Comparison of ENCODE assay signal across 25 cellular contexts in genomic region chr13:95327190-95327589, GRCh38.
"Had no signal": no experiment of that assay in that cellular context is flagged by ENCODE, and none has a peak within 500 bp of the region (broad histone marks: within the 10 kb centered on the region; RNA-seq: fewer than 3 reads in every experiment).

No MANE protein-coding gene starts in this region.

- ATAC-seq: esophagus mucosa; gastroesophageal sphincter; left lung; naive thymus-derived CD4-positive, alpha-beta T cell; stimulated activated memory B cell treated with anti-CD40 and anti-IgM and Interleukin-4, amounts not matched to agents 10 μg/mL and 1 μg/mL and 100 μg/mL, for 72 hours; stimulated activated naive CD8-positive, alpha-beta T cell treated with anti-CD3 and anti-CD28 coated beads, Interleukin-15, Interleukin-2, amounts not matched to agents 100 U/mL and 50 U/mL, for 24 hours; upper lobe of right lung had no signal

- H3K4me3 ChIP-seq: gastroesophageal sphincter, heart left ventricle, hepatocyte, left lung, ovary, skin epidermis, spleen, thoracic aorta, tibial nerve, upper lobe of right lung, uterus had no signal

- H3K27me3 ChIP-seq: gastroesophageal sphincter, heart left ventricle, hepatocyte, left lung, ovary, spleen, tibial nerve, upper lobe of right lung, uterus had no signal

- H3K36me3 ChIP-seq: gastroesophageal sphincter, heart left ventricle, left lung, ovary, spleen, thoracic aorta, tibial nerve, upper lobe of right lung, uterus had no signal

- H3K9me3 ChIP-seq: gastroesophageal sphincter, heart left ventricle, left lung, ovary, spleen, thoracic aorta, tibial nerve, upper lobe of right lung, uterus had no signal

- DNase-seq: effector CD8-positive, alpha-beta T cell; endodermal cell; foreskin fibroblast; kidney; left lung; mesendoderm; midbrain; naive thymus-derived CD4-positive, alpha-beta T cell; occipital lobe; ovary; right cardiac atrium; spleen; stimulated activated CD4-positive, alpha-beta T cell treated with anti-CD3 and anti-CD28 coated beads, Interleukin-4, amount 100 ng/mL, for 4 hours; stimulated activated naive CD8-positive, alpha-beta T cell treated with anti-CD3 and anti-CD28 coated beads, Interleukin-15, Interleukin-2, amounts not matched to agents 100 U/mL and 50 U/mL, for 24 hours; upper lobe of right lung had no signal

- H3K4me1 ChIP-seq: gastroesophageal sphincter, left lung, spleen, tibial nerve, upper lobe of right lung, uterus had no signal

- H3K27ac ChIP-seq: epithelial cell of prostate, gastroesophageal sphincter, hepatocyte, left lung, ovary, skin epidermis, spleen, thoracic aorta, tibial nerve, upper lobe of right lung, uterus had no signal
